Comparison of ENCODE assay signal across 19 cellular contexts in the genomic region with DNA sequence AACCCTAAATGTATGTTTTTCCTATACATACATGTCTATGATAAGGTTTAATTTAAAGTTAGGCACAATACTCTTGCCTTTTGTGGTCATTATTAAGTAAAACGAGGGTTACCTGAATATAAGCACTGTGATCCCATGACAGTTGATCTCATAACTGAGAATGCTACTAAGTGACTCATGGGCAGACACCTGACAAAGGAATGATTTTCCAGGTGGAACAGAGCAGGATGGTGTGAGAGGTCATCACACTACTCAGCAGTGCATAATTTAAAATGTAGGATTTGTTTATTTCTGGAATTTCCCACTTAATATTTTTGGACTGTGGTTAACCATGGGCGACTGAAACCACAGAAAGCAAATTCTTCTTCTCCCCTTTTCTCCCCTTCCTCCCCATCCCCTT.
DNase-seq lines count a peak whose midpoint lies in the region; ATAC-seq, FAIRE-seq and TF ChIP-seq lines count a peak whose summit lies in the region.
"Had no signal": no experiment of that assay in that cellular context is flagged by ENCODE, and none has a peak within 500 bp of the region (broad histone marks: within the 10 kb centered on the region; RNA-seq: fewer than 3 reads in every experiment).

No MANE protein-coding gene starts in this region.

- H3K9me3 Mint-ChIP-seq in endodermal cell: no peaks in the 10 kb centered on the region

- H3K27ac Mint-ChIP-seq in endodermal cell: peak overlapping the region; percentile 55
- H3K27ac Mint-ChIP-seq: CD4-positive, alpha-beta memory T cell had no signal

- no peak overlapping the region for H2AFZ ChIP-seq in keratinocyte (ENCODE audit: control insufficient read depth, low read length)
- H2AFZ ChIP-seq: GM23248 had no signal

- dilution Hi-C loops in keratinocyte (cut with MboI; ENCODE audit: extremely low pct_ligation_motif_present, low sequenced_read_pairs): no loop called here

- H3K9ac ChIP-seq in endodermal cell (ENCODE audit: extremely low read depth, low read length, poor library complexity, severe bottlenecking) (no peak overlapping the region), keratinocyte (ENCODE audit: control insufficient read depth, extremely low read depth, insufficient read depth, low read length) (no peak overlapping the region)
- H3K9ac ChIP-seq: GM23248 had no signal

- peak; percentile 44 for FAIRE-seq in keratinocyte (lab: Jason Lieb, UNC)
- FAIRE-seq: A549, D721Med, G401.6, GM18507 had no signal

- no peaks in the 10 kb centered on the region for H3K27me3 ChIP-seq in endodermal cell (ENCODE audit: control insufficient read depth, insufficient read depth, low read length, poor library complexity, severe bottlenecking)
- no peaks in the 10 kb centered on the region for H3K27me3 ChIP-seq in keratinocyte (ENCODE audit: control insufficient read depth, extremely low read depth, insufficient read depth, low read length)
- no peaks in the 10 kb centered on the region for H3K27me3 ChIP-seq in MG63
- H3K27me3 ChIP-seq: BE2C had no signal

- no peaks in the 10 kb centered on the region for H4K20me1 ChIP-seq in keratinocyte (ENCODE audit: control insufficient read depth, extremely low read depth, insufficient read depth, low read length)

- 81 to 100% methylated on average over 1 to 2 of the region's 2 CpGs for WGBS in endodermal cell (ENCODE audit: insufficient coverage in 1 of 2, insufficient read length in 1 of 2), 2 experiments

- H3K36me3 Mint-ChIP-seq in endodermal cell (ENCODE audit: low read depth): peaks cover 29% of the 10 kb centered on the region
- H3K36me3 Mint-ChIP-seq: CD4-positive, alpha-beta memory T cell had no signal

- TF ChIP-seq CTCF in endodermal cell (conservative IDR thresholded peaks at IDR 0.05): no peak
- TF ChIP-seq CTCF in keratinocyte (optimal IDR thresholded peaks at IDR 0.05 in 1 of 3, IDR thresholded peaks at IDR 0.05 in 1 of 3, conservative IDR thresholded peaks at IDR 0.05 in 1 of 3; ENCODE audit: extremely low read depth in 1 of 3, insufficient read depth in 2 of 3, low read length in 3 of 3): no peak
- no peak for TF ChIP-seq CTCF in GM10248 (IDR thresholded peaks at IDR 0.05; ENCODE audit: control extremely low read depth, extremely low read depth, low read depth, missing control alignments)

- POLR2A ChIA-PET in GM10248 (lab: Yijun Ruan, JAX): no interaction called here

- H3K27ac ChIP-seq in endodermal cell (ENCODE audit: low read depth, low read length) (no peak overlapping the region), keratinocyte (ENCODE audit: control insufficient read depth, insufficient read depth, low read length) (no peak overlapping the region)
- H3K27ac ChIP-seq: A549, C4-2B, GM23248 had no signal

- no peaks in the 10 kb centered on the region for H3K4me1 Mint-ChIP-seq in endodermal cell
- H3K4me1 Mint-ChIP-seq: CD4-positive, alpha-beta memory T cell had no signal

- DNase-seq in M059J (ENCODE audit: low read depth) (peak; percentile 13), endodermal cell (no peak), keratinocyte (ENCODE audit: low read depth, low spot score) (no peak), GM10248 (ENCODE audit: extremely low spot score) (no peak), MG63 (no peak)
- DNase-seq: BE2C; CD4-positive, alpha-beta memory T cell; DMS153; DMS79 treated with DMSO at 0.1 percent for 48 hours; EL; GM23248 had no signal

- no peak overlapping the region for H3K4me2 ChIP-seq in keratinocyte (ENCODE audit: control insufficient read depth, extremely low read depth, insufficient read depth, low read depth, low read length)
- H3K4me2 ChIP-seq: A549 had no signal

- H3K36me3 ChIP-seq in endodermal cell (ENCODE audit: control insufficient read depth, insufficient read depth, low read length): peaks cover 23% of the 10 kb centered on the region
- no peaks in the 10 kb centered on the region for H3K36me3 ChIP-seq in keratinocyte (ENCODE audit: control insufficient read depth in 2 of 2, extremely low read depth in 1 of 2, insufficient read depth in 2 of 2, low read length in 2 of 2)
- 0 out of 2 replicates have a peak, but pooled peaks cover 4% of the 10 kb centered on the region for H3K36me3 ChIP-seq in MG63

- H3K27me3 Mint-ChIP-seq in endodermal cell (ENCODE audit: insufficient read depth): no peaks in the 10 kb centered on the region

- no peaks in the 10 kb centered on the region for H3K4me1 ChIP-seq in endodermal cell (ENCODE audit: control insufficient read depth, insufficient read depth, low read length)
- no peaks in the 10 kb centered on the region for H3K4me1 ChIP-seq in keratinocyte (ENCODE audit: control insufficient read depth, extremely low read depth, insufficient read depth, low read length)
- H3K4me1 ChIP-seq: A549, BE2C had no signal

- no peak for ATAC-seq in GM18502 (IDR thresholded peaks at IDR 0.05; ENCODE audit: poor library complexity, unreplicated experiment)
- no peak for ATAC-seq in HG02973 (IDR thresholded peaks at IDR 0.05; ENCODE audit: unreplicated experiment)
- ATAC-seq: A549, HCT116 had no signal

- H3K4me3 ChIP-seq in endodermal cell (ENCODE audit: low read length) (no peak overlapping the region), keratinocyte (ENCODE audit: control insufficient read depth in 2 of 3, extremely low read depth in 1 of 3, insufficient read depth in 2 of 3, low read depth in 1 of 3, low read length in 3 of 3) (no peak overlapping the region), MG63 (no peak overlapping the region)
- H3K4me3 ChIP-seq: A549, GM23248 had no signal

- CTCF ChIA-PET in GM10248 (lab: Yijun Ruan, JAX): interaction anchor here (1.2 kb wide), 1 partner anchor 10 kb away, joined by 4 read pairs; no protein-coding TSS in a partner anchor

- H3K9me3 ChIP-seq in endodermal cell (ENCODE audit: control insufficient read depth, low read length) (no peaks in the 10 kb centered on the region), keratinocyte (ENCODE audit: control insufficient read depth, low read depth, low read length) (no peaks in the 10 kb centered on the region), MG63 (no peaks in the 10 kb centered on the region)
- H3K9me3 ChIP-seq: A549, BE2C had no signal

- no peaks in the 10 kb centered on the region for H3K79me2 ChIP-seq in keratinocyte (ENCODE audit: control insufficient read depth, insufficient read depth, low read length)

- no peaks in the 10 kb centered on the region for H3K9me1 ChIP-seq in keratinocyte (ENCODE audit: control insufficient read depth, extremely low read depth, insufficient read depth, low read length)

- no peak overlapping the region for H3K4me3 Mint-ChIP-seq in endodermal cell
- H3K4me3 Mint-ChIP-seq: CD4-positive, alpha-beta memory T cell had no signal
